ENCODE assay signal across 2 cellular contexts in the genomic region with DNA sequence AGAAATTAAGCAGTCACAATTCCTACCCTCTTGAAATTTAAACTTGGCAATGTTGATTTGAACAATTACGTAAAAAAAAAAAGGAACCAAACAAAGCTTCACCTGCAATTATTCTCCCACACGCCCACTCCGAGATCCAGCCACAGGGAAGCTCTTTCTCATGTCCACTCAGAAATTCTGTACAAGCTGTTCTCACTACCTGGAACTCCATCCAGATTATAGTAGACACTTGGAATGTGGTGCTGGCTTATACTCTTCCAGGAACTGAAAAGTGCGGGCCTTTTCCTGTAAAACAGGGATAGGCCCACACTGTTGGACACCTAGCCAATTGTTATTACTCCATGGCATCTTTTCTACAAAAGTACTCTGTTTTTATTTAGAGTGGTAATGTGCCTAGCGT.
TF ChIP-seq lines count a peak whose summit lies in the region.

No MANE protein-coding gene starts in this region.

TF ChIP-seq in liver, 16 proteins besides CTCF, POLR2A, EP300 and RAD21:
- TF ChIP-seq EGR1 (IDR thresholded peaks at IDR 0.05; ENCODE audit: low read depth in 2 of 2), result no peak
- no peak for TF ChIP-seq HNF4A (conservative IDR thresholded peaks at IDR 0.05)
- TF ChIP-seq FOXA2 (IDR thresholded peaks at IDR 0.05), result no peak
- TF ChIP-seq, protein P1, sequence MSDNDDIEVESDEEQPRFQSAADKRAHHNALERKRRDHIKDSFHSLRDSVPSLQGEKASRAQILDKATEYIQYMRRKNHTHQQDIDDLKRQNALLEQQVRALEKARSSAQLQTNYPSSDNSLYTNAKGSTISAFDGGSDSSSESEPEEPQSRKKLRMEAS (IDR thresholded peaks at IDR 0.05), result no peak
- TF ChIP-seq TAF1 (conservative IDR thresholded peaks at IDR 0.05), result no peak
- no peak for TF ChIP-seq HNF4G (IDR thresholded peaks at IDR 0.05)
- no peak for TF ChIP-seq FOXA1 (IDR thresholded peaks at IDR 0.05)
- TF ChIP-seq JUND (IDR thresholded peaks at IDR 0.05), result no peak
- no peak for TF ChIP-seq ATF3 (IDR thresholded peaks at IDR 0.05)
TF ChIP-seq in liver: peak in this region for 0.

TF ChIP-seq in HepG2, 621 proteins besides CTCF, POLR2A, EP300 and RAD21:
- TF ChIP-seq JARID2 (CRISPR knock-in tag; IDR thresholded peaks at IDR 0.05; ENCODE audit: insufficient replicate concordance), result no peak
- TF ChIP-seq, protein P2, sequence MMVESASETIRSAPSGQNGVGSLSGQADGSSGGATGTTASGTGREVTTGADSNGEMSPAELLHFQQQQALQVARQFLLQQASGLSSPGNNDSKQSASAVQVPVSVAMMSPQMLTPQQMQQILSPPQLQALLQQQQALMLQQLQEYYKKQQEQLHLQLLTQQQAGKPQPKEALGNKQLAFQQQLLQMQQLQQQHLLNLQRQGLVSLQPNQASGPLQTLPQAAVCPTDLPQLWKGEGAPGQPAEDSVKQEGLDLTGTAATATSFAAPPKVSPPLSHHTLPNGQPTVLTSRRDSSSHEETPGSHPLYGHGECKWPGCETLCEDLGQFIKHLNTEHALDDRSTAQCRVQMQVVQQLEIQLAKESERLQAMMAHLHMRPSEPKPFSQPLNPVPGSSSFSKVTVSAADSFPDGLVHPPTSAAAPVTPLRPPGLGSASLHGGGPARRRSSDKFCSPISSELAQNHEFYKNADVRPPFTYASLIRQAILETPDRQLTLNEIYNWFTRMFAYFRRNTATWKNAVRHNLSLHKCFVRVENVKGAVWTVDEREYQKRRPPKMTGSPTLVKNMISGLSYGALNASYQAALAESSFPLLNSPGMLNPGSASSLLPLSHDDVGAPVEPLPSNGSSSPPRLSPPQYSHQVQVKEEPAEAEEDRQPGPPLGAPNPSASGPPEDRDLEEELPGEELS (CRISPR knock-in tag; IDR thresholded peaks at IDR 0.05), result no peak
